9 cellular contexts compared by ENCODE assay signal in the genomic region with DNA sequence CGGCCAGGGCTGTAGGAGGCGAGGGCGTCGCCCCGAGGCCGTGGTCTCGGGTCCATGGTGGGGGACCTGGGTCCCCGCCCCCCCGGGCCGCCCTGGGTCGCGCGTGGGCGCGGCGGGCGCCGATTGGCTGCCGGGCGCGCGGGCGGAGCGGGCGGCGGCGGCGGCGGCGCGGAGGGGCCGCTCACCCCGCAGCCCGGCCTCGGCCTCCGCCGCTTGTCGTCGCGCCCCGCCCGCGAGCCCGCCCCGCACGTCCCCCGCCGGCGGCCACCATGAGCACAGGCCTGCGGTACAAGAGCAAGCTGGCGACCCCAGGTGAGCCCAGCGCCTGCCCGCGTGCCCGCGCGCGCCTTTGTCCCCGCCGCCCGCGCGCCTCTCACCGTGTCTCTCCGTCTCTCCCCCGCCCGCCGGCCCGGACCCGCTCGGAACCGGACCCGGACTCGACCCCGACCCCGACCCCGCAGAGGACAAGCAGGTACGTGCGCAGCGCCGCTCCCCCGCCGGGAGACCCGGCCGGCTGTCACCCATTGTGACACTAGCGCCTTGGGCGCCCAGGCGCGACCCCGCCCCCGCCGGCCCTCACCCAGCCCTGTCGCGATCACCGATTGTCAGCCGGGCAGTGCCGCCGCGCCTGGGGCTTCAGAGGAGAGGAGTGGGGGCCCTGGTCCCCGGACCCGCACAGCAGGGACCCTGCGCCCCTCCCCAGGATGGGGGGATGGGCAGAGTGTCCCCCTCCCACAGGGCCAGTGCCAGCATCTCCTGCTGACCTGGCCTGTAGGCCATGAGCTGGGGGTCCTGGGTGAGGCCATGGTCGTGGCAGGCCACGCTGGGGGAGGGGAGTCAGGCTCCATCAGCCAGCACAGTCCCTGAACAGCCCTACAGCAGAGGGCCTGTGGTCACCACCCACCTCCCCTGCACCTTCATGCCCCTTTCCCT. TPM values are rescaled to one million over a fixed set of nuclear protein-coding genes. Genes with fewer than 3 reads are reported as not detected.
DNase-seq lines count a peak whose midpoint lies in the region; ATAC-seq, FAIRE-seq and TF ChIP-seq lines count a peak whose summit lies in the region.
"Had no signal": no experiment of that assay in that cellular context is flagged by ENCODE, and none has a peak within 500 bp of the region (broad histone marks: within the 10 kb centered on the region; RNA-seq: fewer than 3 reads in every experiment).

Gene SEPTIN5 (plus strand): TSS at position 184 of the 933 bp plus-strand sequence. CDS start 86 bp downstream, at position 270.

- peaks cover 31% of the 10 kb centered on the region for H3K27me3 Mint-ChIP-seq in activated CD4-positive, alpha-beta T cell treated with anti-CD3 and anti-CD28 coated beads, Interleukin-2, amount 10 ng/mL, durations not matched to agents 24 days and 14 days

- no peaks in the 10 kb centered on the region for H3K79me2 ChIP-seq in HepG2 (ENCODE audit: insufficient read depth, low read length)

- H3K36me3 ChIP-seq in breast epithelium (no peaks in the 10 kb centered on the region), HepG2 (replicated peaks in 1 of 2; ENCODE audit: control insufficient read depth in 1 of 2, insufficient read depth in 2 of 2, low read length in 2 of 2) (no peaks in the 10 kb centered on the region), thoracic aorta (no peaks in the 10 kb centered on the region)

- no peaks in the 10 kb centered on the region for H3K36me3 Mint-ChIP-seq in activated CD4-positive, alpha-beta T cell treated with anti-CD3 and anti-CD28 coated beads, Interleukin-2, amount 10 ng/mL, durations not matched to agents 24 days and 14 days (ENCODE audit: low read depth)

- H3K9me3 ChIP-seq in breast epithelium (no peaks in the 10 kb centered on the region), HepG2 (ENCODE audit: low read length) (no peaks in the 10 kb centered on the region), thoracic aorta (no peaks in the 10 kb centered on the region)

- CTCF ChIA-PET in HepG2 (lab: Yijun Ruan, JAX; ENCODE audit: low intra/inter-chr PET ratio, low total read pairs), result no interaction called here

- POLR2A ChIA-PET in HepG2 (lab: Yijun Ruan, JAX), result no interaction called here

- H3K27ac ChIP-seq in breast epithelium (peak within 1 kb of the TSS; percentile 57 to 72), HepG2 (ENCODE audit: extremely low read length, insufficient read depth, low read length) (no peak within 1 kb of the TSS), thoracic aorta (no peak within 1 kb of the TSS)

- H3K4me1 ChIP-seq in breast epithelium (peaks cover 9 to 12% of the 10 kb centered on the region in 2 donors), HepG2 (ENCODE audit: insufficient read depth, low read length) (peaks cover 4% of the 10 kb centered on the region; the same call in 1 of the 2 replicates), thoracic aorta (ENCODE audit: control insufficient read depth in 1 of 2, low read depth in 2 of 2) (peaks cover 6 to 31% of the 10 kb centered on the region in 2 donors)

- TF ChIP-seq EP300 in HepG2 (IDR thresholded peaks at IDR 0.05; ENCODE audit: low read depth in 2 of 2, low read length in 2 of 2), result no peak
- TF ChIP-seq EP300 in HepG2 (CRISPR knock-in tag; IDR thresholded peaks at IDR 0.05; ENCODE audit: borderline replicate concordance), result no peak

- H3K4me3 ChIP-seq in breast epithelium (peak within 1 kb of the TSS; percentile 62 to 95 (median 72)), HepG2 (replicated peaks in 1 of 3; ENCODE audit: insufficient read depth in 1 of 3, low read depth in 2 of 3, low read length in 3 of 3) (peak within 1 kb of the TSS; percentile 26 to 62 (median 42); a peak in 4 of 6 replicates), thoracic aorta (peak within 1 kb of the TSS; percentile 79)

- H3K9me3 Mint-ChIP-seq in activated CD4-positive, alpha-beta T cell treated with anti-CD3 and anti-CD28 coated beads, Interleukin-2, amount 10 ng/mL, durations not matched to agents 24 days and 14 days, result no peaks in the 10 kb centered on the region

- intact Hi-C loops in activated CD4-positive, alpha-beta T cell treated with anti-CD3 and anti-CD28 coated beads, Interleukin-2, amount 10 ng/mL, durations not matched to agents 24 days and 14 days (cut with micrococcal nuclease), result no loop called here
- intact Hi-C loops in breast epithelium (cut with DNase I; ENCODE audit: low total_unique reads), result no loop called here
- intact Hi-C loops in HepG2 (cut with micrococcal nuclease; ENCODE audit: unreplicated experiment), result no loop called here

- no peak within 1 kb of the TSS for H3K27ac Mint-ChIP-seq in activated CD4-positive, alpha-beta T cell treated with anti-CD3 and anti-CD28 coated beads, Interleukin-2, amount 10 ng/mL, durations not matched to agents 24 days and 14 days

- no peak for TF ChIP-seq CTCF in breast epithelium (IDR thresholded peaks at IDR 0.05)
- TF ChIP-seq CTCF in HepG2 (CRISPR knock-in tag; IDR thresholded peaks at IDR 0.05), result no peak
- TF ChIP-seq CTCF in thoracic aorta (IDR thresholded peaks at IDR 0.05), result no peak

- no peak within 1 kb of the TSS for H2AFZ ChIP-seq in HepG2 (ENCODE audit: low read length)

- no peak for FAIRE-seq in HepG2 (lab: Jason Lieb, UNC)
- FAIRE-seq: G401.6 had no signal

- ATAC-seq in HepG2 (no peak), thoracic aorta (ENCODE audit: insufficient number of reproducible peaks, low FRiP score, low read depth) (no peak)

- peaks cover 6% of the 10 kb centered on the region for H3K4me1 Mint-ChIP-seq in activated CD4-positive, alpha-beta T cell treated with anti-CD3 and anti-CD28 coated beads, Interleukin-2, amount 10 ng/mL, durations not matched to agents 24 days and 14 days

- peak within 1 kb of the TSS; percentile 64 for H3K4me3 Mint-ChIP-seq in activated CD4-positive, alpha-beta T cell treated with anti-CD3 and anti-CD28 coated beads, Interleukin-2, amount 10 ng/mL, durations not matched to agents 24 days and 14 days

- no peak within 1 kb of the TSS for H3K9ac ChIP-seq in HepG2 (ENCODE audit: insufficient read depth, low read depth, low read length)

- TF ChIP-seq RAD21 in HepG2 (CRISPR knock-in tag; IDR thresholded peaks at IDR 0.05), result no peak

- H3K4me2 ChIP-seq in HepG2 (ENCODE audit: low read depth, low read length), result peak within 1 kb of the TSS; percentile 67

- no TSS peak for BruUV-seq in HepG2 (replicated peaks; lab: Mats Ljungman, UMichigan)

- peaks cover 0 to 2% of the 10 kb centered on the region in 2 donors for H3K27me3 ChIP-seq in breast epithelium
- H3K27me3 ChIP-seq in HepG2 (ENCODE audit: control insufficient read depth in 1 of 2, insufficient read depth in 2 of 2, low read length in 2 of 2), result peaks cover 10 to 86% of the 10 kb centered on the region in 2 experiments
- H3K27me3 ChIP-seq in thoracic aorta (replicated peaks; ENCODE audit: insufficient read depth), result no peaks in the 10 kb centered on the region

- no peak for DNase-seq in activated CD4-positive, alpha-beta T cell treated with anti-CD3 and anti-CD28 coated beads, Interleukin-2, amount 10 ng/mL, durations not matched to agents 24 days and 14 days
- no peak for DNase-seq in activated CD4-positive, alpha-beta T cell treated with anti-CD3 and anti-CD28 coated beads, Interleukin-2, amount 50 U/mL, for 1 hour
- DNase-seq in breast epithelium (ENCODE audit: low spot score in 2 of 2), result no peak
- no peak for DNase-seq in HepG2 (ENCODE audit: low spot score)
- DNase-seq in thoracic aorta (ENCODE audit: low spot score), result no peak
- DNase-seq in NCI-H2107 treated with DMSO at 0.1 percent for 48 hours (lab: John Stamatoyannopoulos, UW; ENCODE audit: unreplicated experiment), result no peak
- DNase-seq in epidermal melanocyte (ENCODE audit: insufficient read length, low spot score), result no peak
- DNase-seq in stimulated activated CD8-positive, alpha-beta memory T cell treated with anti-CD3 and anti-CD28 coated beads, Interleukin-4, amount 100 ng/mL, for 48 hours, result no peak

- in situ Hi-C loops in HepG2 (cut with HindIII; ENCODE audit: extremely low pct_ligation_motif_present, low pct_unique_long_range_greater_than_20kb), result no loop called here

- WGBS in HepG2 (ENCODE audit: low lambda C conversion rate), result 0% methylated on average over 1 of the region's 104 CpGs

- peaks cover 4% of the 10 kb centered on the region; the same call in 1 of the 2 replicates for H4K20me1 ChIP-seq in HepG2 (ENCODE audit: insufficient read depth, low read length)

- TF ChIP-seq POLR2A in breast epithelium (IDR thresholded peaks at IDR 0.05), result no peak
- no peak for TF ChIP-seq POLR2A in HepG2 (IDR thresholded peaks at IDR 0.05; ENCODE audit: insufficient read depth in 1 of 2, low read depth in 2 of 2, low read length in 2 of 2)

TF ChIP-seq in HepG2, 621 proteins besides CTCF, POLR2A, EP300 and RAD21 (continues in another document):
- peak; percentile 62; the same call in 1 of the 2 replicates for TF ChIP-seq EZH2 (conservative IDR thresholded peaks at IDR 0.05; ENCODE audit: low read depth, low read length)

RNA-seq across cellular contexts. Expression of gene SEPTIN5, which starts in this region (rescaled TPM):
- 0.44 and 1.4 TPM in 2 replicates for total RNA-seq in activated CD4-positive, alpha-beta T cell treated with anti-CD3 and anti-CD28 coated beads, Interleukin-2, amount 10 ng/mL, durations not matched to agents 24 days and 14 days
- total RNA-seq in breast epithelium, result 10 to 100 TPM in 2 of 3 donors, 1 to 10 TPM in 1; 5.4 to 33.8 (median 18.4) TPM
- not detected in 2 replicates for total RNA-seq in HepG2 (2016; rRNA removed; fragmentation: Illumina TruSeq; extraction: Trizol)
- total RNA-seq in HepG2 (2016; cell fraction: cytosol; rRNA removed; fragmentation: Illumina TruSeq; extraction: Trizol; ENCODE audit: low read depth), result 0.09 and 0.20 TPM in 2 replicates
- not detected in 2 replicates for total RNA-seq in HepG2 (2016; cell fraction: insoluble cytoplasmic fraction; rRNA removed; fragmentation: Illumina TruSeq; extraction: Trizol)
- 0.06 and 0.10 TPM in 2 replicates for total RNA-seq in HepG2 (2016; cell fraction: membrane; rRNA removed; fragmentation: Illumina TruSeq; extraction: Trizol)
- not detected in 2 replicates for total RNA-seq in HepG2 (2016; cell fraction: nucleus; rRNA removed; fragmentation: Illumina TruSeq; extraction: Trizol)
- polyA plus RNA-seq in HepG2 (2011; rRNA removed), result 0.33 and 0.55 TPM in 2 replicates
- polyA plus RNA-seq in HepG2 (2011; cell fraction: cytosol; rRNA removed), result 0.04 TPM in 1 of 2 replicates, not detected in the other
- 0.57 and 0.82 TPM in 2 replicates for polyA plus RNA-seq in HepG2 (2011; cell fraction: nucleus; rRNA removed)
- 0.08 TPM in 1 of 2 replicates, not detected in the other for polyA plus RNA-seq in HepG2 (2012)
- polyA plus RNA-seq in HepG2 (2016; cell fraction: cytosol; fragmentation: Illumina TruSeq; extraction: Trizol; ENCODE audit: low read depth), result 0.15 and 0.23 TPM in 2 replicates
- not detected in 2 replicates for polyA plus RNA-seq in HepG2 (2016; cell fraction: insoluble cytoplasmic fraction; fragmentation: Illumina TruSeq; extraction: Trizol; ENCODE audit: low read depth)
- polyA plus RNA-seq in HepG2 (2016; cell fraction: membrane; fragmentation: Illumina TruSeq; extraction: Trizol; ENCODE audit: low read depth), result 0.23 and 0.58 TPM in 2 replicates
- 0.28 TPM in 1 of 2 replicates, not detected in the other for polyA plus RNA-seq in HepG2 (2016; cell fraction: nucleus; fragmentation: Illumina TruSeq; extraction: Trizol; ENCODE audit: insufficient read depth, low read depth)
- 1.0 and 1.5 TPM in 2 replicates for polyA minus RNA-seq in HepG2 (2011; rRNA and poly(A)+ RNA removed; ENCODE audit: low replicate concordance)
- not detected in 2 replicates for polyA minus RNA-seq in HepG2 (2011; cell fraction: cytosol; rRNA and poly(A)+ RNA removed)
- 0.77 TPM in 1 of 2 replicates, not detected in the other for polyA minus RNA-seq in HepG2 (2011; cell fraction: nucleus; rRNA and poly(A)+ RNA removed)
- 100 to 1,000 TPM in 1 of 2 donors, 10 to 100 TPM in 1; 47.7 to 147 TPM for total RNA-seq in thoracic aorta

Comparison
In these comparisons a context has a peak if more than half of its experiments do, and no peak if none do; other contexts are left out.
1. H3K27ac ChIP-seq: peak in breast epithelium (2 of 2); none in HepG2 (single experiment) and thoracic aorta (0 of 2).
2. Peak in every context shown above with its lines, with median percentiles within 50 percentile points of each other: H3K4me3 ChIP-seq.